ENCODE assay signal across 15 cellular contexts in the genomic region with DNA sequence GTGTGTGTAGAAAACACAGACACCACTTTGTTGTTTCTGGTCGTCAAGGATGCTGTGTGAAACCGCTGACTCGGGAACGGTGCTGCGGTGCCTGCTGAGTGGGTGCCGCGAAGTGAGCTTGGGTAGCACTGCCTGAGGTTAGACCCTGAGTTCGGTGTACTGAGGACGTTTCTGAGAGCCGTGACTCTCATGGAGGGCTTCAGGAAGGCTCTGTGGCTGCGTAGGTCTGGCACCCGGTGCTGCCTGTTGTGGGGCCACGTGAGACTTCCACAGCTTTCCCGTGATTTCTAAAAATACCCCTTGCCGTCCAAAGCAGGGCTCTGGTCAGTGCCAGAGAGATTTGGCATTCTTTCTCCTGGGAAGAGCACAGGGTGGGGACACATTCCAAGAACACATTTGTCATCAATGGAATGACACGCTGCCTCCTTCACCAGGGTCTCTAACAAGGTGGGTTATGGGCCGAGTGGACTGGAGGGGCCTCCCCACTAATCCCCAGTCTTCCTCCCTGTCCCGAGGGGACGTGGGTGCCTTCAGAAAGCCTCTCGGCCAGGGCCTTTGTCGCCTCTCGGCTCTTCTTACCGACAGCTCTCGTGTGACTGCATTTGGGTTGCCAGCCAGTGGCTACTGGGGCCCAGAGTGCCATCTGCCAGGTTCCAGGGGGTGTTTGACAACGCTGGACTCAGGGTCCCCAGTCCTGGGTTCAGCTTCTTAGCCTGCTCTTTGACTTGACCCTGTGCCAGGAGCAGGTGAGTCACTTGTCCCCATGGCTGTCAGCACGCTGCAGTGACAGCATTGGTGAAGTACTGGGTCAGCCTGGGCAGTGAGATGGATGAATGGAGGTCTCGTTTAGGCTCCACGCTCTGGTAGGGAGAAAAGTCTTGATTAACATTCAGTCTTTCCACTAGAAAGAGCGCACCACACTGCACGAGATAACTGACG.
A peak's percentile ranks its signal among the peaks of the same experiment; 100 is the strongest.
DNase-seq lines count a peak whose midpoint lies in the region; ATAC-seq, FAIRE-seq and TF ChIP-seq lines count a peak whose summit lies in the region.
"Had no signal": no experiment of that assay in that cellular context is flagged by ENCODE, and none has a peak within 500 bp of the region (broad histone marks: within the 10 kb centered on the region; RNA-seq: fewer than 3 reads in every experiment).

No MANE protein-coding gene starts in this region.

- peaks cover 0 to 3% of the 10 kb centered on the region in 2 donors for H3K4me1 ChIP-seq in small intestine (ENCODE audit: control insufficient read depth in 2 of 2, insufficient read depth in 1 of 2, low read depth in 1 of 2, low read length in 1 of 2)

- H3K36me3 ChIP-seq in small intestine (ENCODE audit: control insufficient read depth in 2 of 2, insufficient read depth in 2 of 2, low read length in 2 of 2): no peaks in the 10 kb centered on the region
- peaks cover 81% of the 10 kb centered on the region for H3K36me3 ChIP-seq in MG63

- H3K4me1 Mint-ChIP-seq in brain: peaks cover 64% of the 10 kb centered on the region

- H3K36me3 Mint-ChIP-seq in brain: no peaks in the 10 kb centered on the region

- H3K27me3 Mint-ChIP-seq in brain: peaks cover 4% of the 10 kb centered on the region
- H3K27me3 Mint-ChIP-seq: CD8-positive, alpha-beta memory T cell; stimulated activated naive B cell treated with anti-CD40 and anti-IgM and Interleukin-4, amounts not matched to agents 10 μg/mL and 1 μg/mL and 100 μg/mL, for 72 hours had no signal

- H3K4me3 Mint-ChIP-seq in brain: no peak overlapping the region
- H3K4me3 Mint-ChIP-seq: CD8-positive, alpha-beta memory T cell; stimulated activated naive B cell treated with anti-CD40 and anti-IgM and Interleukin-4, amounts not matched to agents 10 μg/mL and 1 μg/mL and 100 μg/mL, for 72 hours had no signal

- H3K4me3 ChIP-seq in small intestine (ENCODE audit: low read depth in 1 of 2, low read length in 2 of 2) (no peak overlapping the region), MG63 (no peak overlapping the region)

- DNase-seq in G401 (ENCODE audit: low spot score) (peak; percentile 55), kidney tubule cell (ENCODE audit: low spot score) (peak; percentile 21), small intestine (peak; percentile 74), MG63 (no peak), NCI-H2171 (lab: John Stamatoyannopoulos, UW) (no peak)
- DNase-seq in stimulated activated CD4-positive, alpha-beta T cell treated with anti-CD3 and anti-CD28 coated beads, Interleukin-2, amount 100 ng/mL, for 48 hours: no peak
- DNase-seq: activated CD4-positive, alpha-beta T cell treated with anti-CD3 and anti-CD28 coated beads for 1 hour; activated gamma-delta T cell treated with Interleukin-2 at 50 U/mL for 16 hours; dermis blood vessel endothelial cell; NCI-H526 treated with DMSO at 0.1 percent for 48 hours; stimulated activated CD4-positive, alpha-beta T cell treated with anti-CD3 and anti-CD28 coated beads, Interleukin-15, amount 100 ng/mL, for 24 hours; stimulated activated naive B cell treated with anti-CD40 and anti-IgM and Interleukin-4, amounts not matched to agents 10 μg/mL and 1 μg/mL and 100 μg/mL, for 72 hours had no signal

- no peak for TF ChIP-seq CTCF in brain (conservative IDR thresholded peaks at IDR 0.05)

- H3K9me3 ChIP-seq in small intestine (ENCODE audit: control insufficient read depth, low read depth) (no peaks in the 10 kb centered on the region), MG63 (no peaks in the 10 kb centered on the region)

- peaks cover 0 to 3% (median 0%) of the 10 kb centered on the region in 5 experiments for H3K9me3 Mint-ChIP-seq in brain
- H3K9me3 Mint-ChIP-seq: CD8-positive, alpha-beta memory T cell; stimulated activated naive B cell treated with anti-CD40 and anti-IgM and Interleukin-4, amounts not matched to agents 10 μg/mL and 1 μg/mL and 100 μg/mL, for 72 hours had no signal

- FAIRE-seq in small intestine (lab: Jason Lieb, UNC): no peak

- no peak overlapping the region for H3K27ac ChIP-seq in small intestine (ENCODE audit: low read depth in 1 of 2, low read length in 1 of 2)

- H3K27me3 ChIP-seq in small intestine (ENCODE audit: control insufficient read depth in 2 of 2, insufficient read depth in 2 of 2, low read length in 2 of 2) (no peaks in the 10 kb centered on the region), MG63 (no peaks in the 10 kb centered on the region)

- 79 to 84% (median 83%) methylated on average over 31 of the region's 31 CpGs for WGBS in small intestine, 3 donors

- in situ Hi-C loops in G401 (cut with HindIII; ENCODE audit: low sequenced_read_pairs): no loop called here

- H3K27ac Mint-ChIP-seq in brain: peak overlapping the region in 4 of 5 experiments; percentile 38 to 88 (median 68)
- H3K27ac Mint-ChIP-seq: stimulated activated naive B cell treated with anti-CD40 and anti-IgM and Interleukin-4, amounts not matched to agents 10 μg/mL and 1 μg/mL and 100 μg/mL, for 72 hours had no signal

- no peak for ATAC-seq in GM18868 (IDR thresholded peaks at IDR 0.05; ENCODE audit: unreplicated experiment)
- ATAC-seq: stimulated activated naive B cell treated with anti-CD40 and anti-IgM and Interleukin-4, amounts not matched to agents 10 μg/mL and 1 μg/mL and 100 μg/mL, for 72 hours had no signal

Comparison
In these comparisons a context has a peak if more than half of its experiments do, and no peak if none do; other contexts are left out.
1. DNase-seq: peak in G401 (single experiment), kidney tubule cell (single experiment) and small intestine (single experiment); none in MG63 (single experiment), NCI-H2171 (single experiment) and stimulated activated CD4-positive, alpha-beta T cell treated with anti-CD3 and anti-CD28 coated beads, Interleukin-2, amount 100 ng/mL, for 48 hours (0 of 2).